Comparison of ENCODE assay signal across 8 cellular contexts in the genomic region with DNA sequence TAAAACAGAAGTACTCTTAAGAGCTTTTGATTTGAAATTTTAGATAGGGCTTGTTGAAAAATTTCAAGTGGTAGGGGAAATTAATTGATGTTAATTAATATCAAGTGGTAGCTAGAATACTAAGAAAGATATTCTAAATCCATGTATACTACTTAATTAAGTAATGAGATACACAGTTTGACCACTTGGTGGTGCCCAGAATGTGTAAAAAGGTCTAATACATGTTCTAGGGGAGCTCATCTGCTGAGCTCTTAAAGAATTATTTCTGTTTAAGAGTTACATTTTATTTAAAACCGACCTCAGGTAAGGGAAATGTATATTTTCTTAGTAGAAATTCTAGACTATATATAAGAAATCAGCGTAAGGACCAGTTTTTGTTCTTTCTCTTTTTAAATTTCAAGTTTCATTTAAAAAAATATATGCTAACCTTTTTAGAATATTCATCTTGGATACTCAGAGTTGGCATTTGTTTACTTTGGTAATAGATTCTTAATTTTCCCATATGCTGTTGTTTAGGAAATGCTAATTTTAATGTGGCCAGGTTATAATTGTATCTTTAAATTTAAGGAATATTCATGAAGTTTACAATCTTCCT.
A peak's percentile ranks its signal among the peaks of the same experiment; 100 is the strongest.
DNase-seq lines count a peak whose midpoint lies in the region; ATAC-seq and TF ChIP-seq lines count a peak whose summit lies in the region.

No MANE protein-coding gene starts in this region.

- H3K4me3 ChIP-seq in SK-N-MC (no peak overlapping the region), fibroblast of mammary gland (ENCODE audit: control insufficient read depth, low read depth, low read length) (no peak overlapping the region)

- H3K9me3 ChIP-seq in SK-N-MC (ENCODE audit: low read depth, low read length) = no peaks in the 10 kb centered on the region

- no peak overlapping the region for H3K9ac ChIP-seq in SK-N-MC (ENCODE audit: insufficient read length)

- peak; percentile 57 for TF ChIP-seq CTCF in fibroblast of mammary gland (conservative IDR thresholded peaks at IDR 0.05; ENCODE audit: control insufficient read depth, insufficient read depth, low read depth, low read length)

- no peak overlapping the region for H3K27ac ChIP-seq in SK-N-MC

- H3K36me3 ChIP-seq in SK-N-MC (ENCODE audit: insufficient read depth, low read length) = no peaks in the 10 kb centered on the region

- ATAC-seq in GM18861 (IDR thresholded peaks at IDR 0.05; ENCODE audit: unreplicated experiment) (peak; percentile 83), HG03565 (IDR thresholded peaks at IDR 0.05; ENCODE audit: unreplicated experiment) (peak; percentile 68), GM21737 (IDR thresholded peaks at IDR 0.05; ENCODE audit: unreplicated experiment) (no peak)

- DNase-seq in NCI-H146 (lab: John Stamatoyannopoulos, UW) (peak; percentile 9), NCI-H146 treated with DMSO at 0.1 percent for 48 hours (lab: John Stamatoyannopoulos, UW; ENCODE audit: unreplicated experiment) (no peak), SK-N-MC (ENCODE audit: low read depth, low spot score) (peak; percentile 24), fibroblast of mammary gland (ENCODE audit: low read depth) (peak; percentile 68), putamen (ENCODE audit: low spot score) (peak; percentile 38)
